In the genomic region with DNA sequence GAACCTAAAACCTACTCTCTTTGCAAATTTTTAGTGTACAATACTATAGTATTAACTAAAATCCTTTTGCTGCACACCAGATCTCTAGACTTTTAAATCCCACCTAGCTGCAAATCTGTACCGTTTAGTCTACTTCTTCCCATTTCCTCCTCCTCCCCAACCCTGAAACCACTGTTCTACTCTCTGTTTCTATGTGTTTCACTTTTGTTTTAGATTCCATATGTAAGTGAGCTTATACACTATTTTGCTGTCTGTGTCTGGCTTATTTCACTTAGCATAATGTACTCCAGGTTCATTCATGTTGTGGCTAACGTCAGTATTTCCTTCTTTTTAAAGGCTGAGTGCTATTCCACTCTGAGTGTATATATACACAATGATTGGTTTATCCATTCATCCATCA, we compare ENCODE assay signal across 30 cellular contexts. TPM values are rescaled to one million over a fixed set of nuclear protein-coding genes. Genes with fewer than 3 reads are reported as not detected.
"Had no signal": no experiment of that assay in that cellular context is flagged by ENCODE, and none has a peak within 500 bp of the region (broad histone marks: within the 10 kb centered on the region; RNA-seq: fewer than 3 reads in every experiment).

No MANE protein-coding gene starts in this region.

- H3K4me3 ChIP-seq: colonic mucosa, esophagus muscularis mucosa, heart right ventricle, left lung, mucosa of descending colon, neural progenitor cell, right atrium auricular region, sigmoid colon, spleen, thoracic aorta, tibial nerve, upper lobe of left lung had no signal

- H3K27ac ChIP-seq: colonic mucosa, epithelial cell of prostate, esophagus muscularis mucosa, foreskin keratinocyte, heart right ventricle, left lung, neural progenitor cell, parathyroid adenoma, right atrium auricular region, sigmoid colon, spleen, thoracic aorta, tibial nerve, upper lobe of left lung had no signal

- H3K9me3 ChIP-seq: colonic mucosa, heart right ventricle, left lung, mucosa of descending colon, right atrium auricular region, sigmoid colon, spleen, thoracic aorta, tibial nerve, upper lobe of left lung had no signal

- ATAC-seq: foreskin keratinocyte; heart right ventricle; left cardiac atrium; left lung; mucosa of descending colon; naive thymus-derived CD4-positive, alpha-beta T cell; stimulated activated naive B cell treated with anti-CD40 and anti-IgM and Interleukin-4, amounts not matched to agents 10 μg/mL and 1 μg/mL and 100 μg/mL, for 72 hours had no signal

- H3K36me3 ChIP-seq: colonic mucosa, esophagus muscularis mucosa, heart right ventricle, left lung, neural progenitor cell, right atrium auricular region, sigmoid colon, spleen, thoracic aorta, tibial nerve, upper lobe of left lung had no signal

- H2AFZ ChIP-seq: neural progenitor cell, parathyroid adenoma had no signal

- H3K4me1 ChIP-seq: colonic mucosa, esophagus muscularis mucosa, foreskin keratinocyte, heart right ventricle, left lung, neural progenitor cell, parathyroid adenoma, right atrium auricular region, sigmoid colon, spleen, tibial nerve, upper lobe of left lung had no signal

- H3K9ac ChIP-seq: neural progenitor cell, parathyroid adenoma had no signal

- FAIRE-seq: islet of Langerhans, urothelium cell line had no signal

- H3K4me2 ChIP-seq: neural progenitor cell had no signal

- H3K27me3 ChIP-seq: colonic mucosa, esophagus muscularis mucosa, foreskin keratinocyte, heart right ventricle, left lung, neural progenitor cell, right atrium auricular region, sigmoid colon, spleen, tibial nerve, upper lobe of left lung had no signal

- H3K79me2 ChIP-seq: parathyroid adenoma had no signal

- DNase-seq: colonic mucosa; effector CD8-positive, alpha-beta T cell; endodermal cell; foreskin keratinocyte; glutamatergic neuron; heart right ventricle; hippocampal formation; left cardiac atrium; left lung; mesenchymal stem cell; mucosa of descending colon; naive thymus-derived CD4-positive, alpha-beta T cell; sigmoid colon; spleen; stimulated activated naive B cell treated with anti-CD40 and anti-IgM and Interleukin-4, amounts not matched to agents 10 μg/mL and 1 μg/mL and 100 μg/mL, for 72 hours; upper lobe of left lung had no signal

RNA-seq across cellular contexts. Expression of a gene that starts 18.4 kb away (rescaled TPM):
- polyA plus RNA-seq: fibroblast of lung; naive thymus-derived CD4-positive, alpha-beta T cell had no signal

RNA-seq across cellular contexts. Expression of a gene that starts 42.1 kb away (rescaled TPM):
- total RNA-seq: endodermal cell, esophagus muscularis mucosa, fibroblast of lung, kidney epithelial cell, left lung, osteoblast, progenitor cell of endocrine pancreas, sigmoid colon, skeletal muscle tissue, tibial nerve, upper lobe of left lung had no signal
- polyA plus RNA-seq: fibroblast of lung, spleen had no signal
